Comparison of ENCODE assay signal across 1 cellular context in genomic region chr19:4803736-4804695, GRCh38.
TF ChIP-seq lines count a peak whose summit lies in the region.

No MANE protein-coding gene starts in this region.

TF ChIP-seq in K562, 482 proteins besides CTCF, POLR2A, EP300 and RAD21 (continues in another document):
- peak; percentile 80; the same call in 1 of the 2 replicates for TF ChIP-seq RB1 (IDR thresholded peaks at IDR 0.05; ENCODE audit: low read depth)
- TF ChIP-seq CBX5 (IDR thresholded peaks at IDR 0.05; ENCODE audit: borderline replicate concordance, low read depth) = no peak
- TF ChIP-seq ARID1B (IDR thresholded peaks at IDR 0.05) = no peak
- no peak for TF ChIP-seq ZNF586 (CRISPR knock-in tag; conservative IDR thresholded peaks at IDR 0.05)
- no peak for TF ChIP-seq GATAD2B (IDR thresholded peaks at IDR 0.05; ENCODE audit: borderline replicate concordance)
- TF ChIP-seq, protein P1, sequence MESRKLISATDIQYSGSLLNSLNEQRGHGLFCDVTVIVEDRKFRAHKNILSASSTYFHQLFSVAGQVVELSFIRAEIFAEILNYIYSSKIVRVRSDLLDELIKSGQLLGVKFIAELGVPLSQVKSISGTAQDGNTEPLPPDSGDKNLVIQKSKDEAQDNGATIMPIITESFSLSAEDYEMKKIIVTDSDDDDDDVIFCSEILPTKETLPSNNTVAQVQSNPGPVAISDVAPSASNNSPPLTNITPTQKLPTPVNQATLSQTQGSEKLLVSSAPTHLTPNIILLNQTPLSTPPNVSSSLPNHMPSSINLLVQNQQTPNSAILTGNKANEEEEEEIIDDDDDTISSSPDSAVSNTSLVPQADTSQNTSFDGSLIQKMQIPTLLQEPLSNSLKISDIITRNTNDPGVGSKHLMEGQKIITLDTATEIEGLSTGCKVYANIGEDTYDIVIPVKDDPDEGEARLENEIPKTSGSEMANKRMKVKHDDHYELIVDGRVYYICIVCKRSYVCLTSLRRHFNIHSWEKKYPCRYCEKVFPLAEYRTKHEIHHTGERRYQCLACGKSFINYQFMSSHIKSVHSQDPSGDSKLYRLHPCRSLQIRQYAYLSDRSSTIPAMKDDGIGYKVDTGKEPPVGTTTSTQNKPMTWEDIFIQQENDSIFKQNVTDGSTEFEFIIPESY (CRISPR knock-in tag; IDR thresholded peaks at IDR 0.05) = 0 out of 2 replicates have a peak, but pooled peaks have one; percentile 29
- no peak for TF ChIP-seq KLF13 (tag; IDR thresholded peaks at IDR 0.05; ENCODE audit: borderline replicate concordance, low read depth)
- TF ChIP-seq, protein P2, sequence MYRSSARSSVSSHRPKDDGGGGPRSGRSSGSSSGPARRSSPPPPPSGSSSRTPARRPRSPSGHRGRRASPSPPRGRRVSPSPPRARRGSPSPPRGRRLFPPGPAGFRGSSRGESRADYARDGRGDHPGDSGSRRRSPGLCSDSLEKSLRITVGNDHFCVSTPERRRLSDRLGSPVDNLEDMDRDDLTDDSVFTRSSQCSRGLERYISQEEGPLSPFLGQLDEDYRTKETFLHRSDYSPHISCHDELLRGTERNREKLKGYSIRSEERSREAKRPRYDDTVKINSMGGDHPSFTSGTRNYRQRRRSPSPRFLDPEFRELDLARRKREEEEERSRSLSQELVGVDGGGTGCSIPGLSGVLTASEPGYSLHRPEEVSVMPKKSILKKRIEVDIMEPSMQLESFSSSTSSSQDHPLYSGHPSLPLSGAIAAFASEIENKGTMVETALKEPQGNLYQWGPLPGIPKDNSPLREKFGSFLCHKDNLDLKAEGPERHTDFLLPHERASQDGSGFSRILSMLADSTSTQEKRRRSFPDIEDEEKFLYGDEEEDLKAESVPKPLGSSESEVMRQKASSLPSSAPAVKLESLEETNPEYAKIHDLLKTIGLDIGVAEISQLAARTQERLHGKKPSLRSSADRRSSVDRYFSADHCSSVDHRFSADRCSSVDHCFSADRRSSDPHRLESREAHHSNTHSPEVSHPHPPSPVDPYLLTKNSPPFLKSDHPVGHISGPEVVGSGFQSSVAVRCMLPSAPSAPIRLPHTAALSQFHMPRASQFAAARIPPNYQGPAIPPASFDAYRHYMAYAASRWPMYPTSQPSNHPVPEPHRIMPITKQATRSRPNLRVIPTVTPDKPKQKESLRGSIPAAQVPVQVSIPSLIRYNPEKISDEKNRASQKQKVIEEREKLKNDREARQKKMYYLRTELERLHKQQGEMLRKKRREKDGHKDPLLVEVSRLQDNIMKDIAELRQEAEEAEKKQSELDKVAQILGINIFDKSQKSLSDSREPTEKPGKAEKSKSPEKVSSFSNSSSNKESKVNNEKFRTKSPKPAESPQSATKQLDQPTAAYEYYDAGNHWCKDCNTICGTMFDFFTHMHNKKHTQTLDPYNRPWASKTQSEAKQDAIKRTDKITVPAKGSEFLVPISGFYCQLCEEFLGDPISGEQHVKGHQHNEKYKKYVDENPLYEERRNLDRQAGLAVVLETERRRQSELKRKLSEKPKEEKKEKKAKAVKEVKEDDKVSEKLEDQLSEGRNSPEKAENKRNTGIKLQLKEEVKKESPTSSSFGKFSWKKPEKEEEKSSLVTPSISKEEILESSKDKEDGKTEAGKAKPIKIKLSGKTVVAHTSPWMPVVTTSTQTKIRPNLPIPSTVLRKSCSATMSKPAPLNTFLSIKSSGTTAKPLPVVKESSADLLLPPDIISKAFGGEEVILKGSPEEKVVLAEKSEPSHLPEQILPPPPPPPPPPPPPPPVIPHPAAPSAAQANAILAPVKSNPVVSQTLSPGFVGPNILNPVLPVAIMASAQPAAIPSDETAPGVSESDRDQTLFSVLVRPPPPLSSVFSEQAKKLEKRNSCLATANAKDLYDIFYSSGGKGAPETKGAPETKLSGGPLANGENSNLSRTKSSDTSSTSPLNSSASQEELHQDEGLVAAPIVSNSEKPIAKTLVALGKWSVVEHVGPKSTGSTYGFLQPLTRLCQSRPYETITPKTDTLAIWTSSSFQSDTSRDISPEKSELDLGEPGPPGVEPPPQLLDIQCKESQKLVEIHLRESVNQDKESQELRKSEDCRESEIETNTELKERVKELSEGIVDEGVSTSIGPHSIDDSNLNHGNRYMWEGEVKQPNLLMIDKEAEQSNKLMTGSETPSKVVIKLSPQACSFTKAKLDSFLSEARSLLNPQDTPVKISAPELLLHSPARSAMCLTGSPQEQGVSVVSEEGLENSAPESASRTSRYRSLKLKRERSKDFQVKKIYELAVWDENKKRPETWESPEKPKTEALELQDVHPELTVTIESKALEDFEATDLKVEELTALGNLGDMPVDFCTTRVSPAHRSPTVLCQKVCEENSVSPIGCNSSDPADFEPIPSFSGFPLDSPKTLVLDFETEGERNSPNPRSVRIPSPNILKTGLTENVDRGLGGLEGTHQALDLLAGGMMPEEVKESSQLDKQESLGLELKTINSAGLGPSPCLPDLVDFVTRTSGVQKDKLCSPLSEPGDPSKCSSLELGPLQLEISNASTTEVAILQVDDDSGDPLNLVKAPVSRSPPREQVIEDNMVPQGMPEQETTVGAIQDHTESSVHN (IDR thresholded peaks at IDR 0.05; ENCODE audit: borderline replicate concordance in 1 of 2, low read depth in 1 of 2) = no peak
- no peak for TF ChIP-seq ZNF239 (CRISPR knock-in tag; IDR thresholded peaks at IDR 0.05)
- TF ChIP-seq CCAR2 (IDR thresholded peaks at IDR 0.05; ENCODE audit: low read depth, low read length) = no peak
- TF ChIP-seq ZNF324 (CRISPR knock-in tag; IDR thresholded peaks at IDR 0.05) = no peak
- TF ChIP-seq RBBP5 (IDR thresholded peaks at IDR 0.05; ENCODE audit: borderline replicate concordance, insufficient read depth, low read length, poor library complexity, severe bottlenecking) = no peak
- TF ChIP-seq ETS1 (conservative IDR thresholded peaks at IDR 0.05; ENCODE audit: control insufficient read depth, low read depth, low read length) = 0 out of 2 replicates have a peak, but pooled peaks have one; percentile 33
- TF ChIP-seq, protein P3, sequence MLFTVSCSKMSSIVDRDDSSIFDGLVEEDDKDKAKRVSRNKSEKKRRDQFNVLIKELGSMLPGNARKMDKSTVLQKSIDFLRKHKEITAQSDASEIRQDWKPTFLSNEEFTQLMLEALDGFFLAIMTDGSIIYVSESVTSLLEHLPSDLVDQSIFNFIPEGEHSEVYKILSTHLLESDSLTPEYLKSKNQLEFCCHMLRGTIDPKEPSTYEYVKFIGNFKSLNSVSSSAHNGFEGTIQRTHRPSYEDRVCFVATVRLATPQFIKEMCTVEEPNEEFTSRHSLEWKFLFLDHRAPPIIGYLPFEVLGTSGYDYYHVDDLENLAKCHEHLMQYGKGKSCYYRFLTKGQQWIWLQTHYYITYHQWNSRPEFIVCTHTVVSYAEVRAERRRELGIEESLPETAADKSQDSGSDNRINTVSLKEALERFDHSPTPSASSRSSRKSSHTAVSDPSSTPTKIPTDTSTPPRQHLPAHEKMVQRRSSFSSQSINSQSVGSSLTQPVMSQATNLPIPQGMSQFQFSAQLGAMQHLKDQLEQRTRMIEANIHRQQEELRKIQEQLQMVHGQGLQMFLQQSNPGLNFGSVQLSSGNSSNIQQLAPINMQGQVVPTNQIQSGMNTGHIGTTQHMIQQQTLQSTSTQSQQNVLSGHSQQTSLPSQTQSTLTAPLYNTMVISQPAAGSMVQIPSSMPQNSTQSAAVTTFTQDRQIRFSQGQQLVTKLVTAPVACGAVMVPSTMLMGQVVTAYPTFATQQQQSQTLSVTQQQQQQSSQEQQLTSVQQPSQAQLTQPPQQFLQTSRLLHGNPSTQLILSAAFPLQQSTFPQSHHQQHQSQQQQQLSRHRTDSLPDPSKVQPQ (CRISPR knock-in tag; IDR thresholded peaks at IDR 0.05; ENCODE audit: borderline replicate concordance) = no peak
- TF ChIP-seq DMBX1 (CRISPR knock-in tag; IDR thresholded peaks at IDR 0.05; ENCODE audit: borderline replicate concordance) = no peak
- no peak for TF ChIP-seq ZNF695 (CRISPR knock-in tag; IDR thresholded peaks at IDR 0.05)
- TF ChIP-seq DEAF1 (CRISPR knock-in tag; IDR thresholded peaks at IDR 0.05) = peak; percentile 45; the same call in 1 of the 2 replicates
- TF ChIP-seq GABPA (tag; conservative IDR thresholded peaks at IDR 0.05; ENCODE audit: low read depth) = no peak
- no peak for TF ChIP-seq CHD1 (IDR thresholded peaks at IDR 0.05; ENCODE audit: low read length)
- TF ChIP-seq, protein P4, sequence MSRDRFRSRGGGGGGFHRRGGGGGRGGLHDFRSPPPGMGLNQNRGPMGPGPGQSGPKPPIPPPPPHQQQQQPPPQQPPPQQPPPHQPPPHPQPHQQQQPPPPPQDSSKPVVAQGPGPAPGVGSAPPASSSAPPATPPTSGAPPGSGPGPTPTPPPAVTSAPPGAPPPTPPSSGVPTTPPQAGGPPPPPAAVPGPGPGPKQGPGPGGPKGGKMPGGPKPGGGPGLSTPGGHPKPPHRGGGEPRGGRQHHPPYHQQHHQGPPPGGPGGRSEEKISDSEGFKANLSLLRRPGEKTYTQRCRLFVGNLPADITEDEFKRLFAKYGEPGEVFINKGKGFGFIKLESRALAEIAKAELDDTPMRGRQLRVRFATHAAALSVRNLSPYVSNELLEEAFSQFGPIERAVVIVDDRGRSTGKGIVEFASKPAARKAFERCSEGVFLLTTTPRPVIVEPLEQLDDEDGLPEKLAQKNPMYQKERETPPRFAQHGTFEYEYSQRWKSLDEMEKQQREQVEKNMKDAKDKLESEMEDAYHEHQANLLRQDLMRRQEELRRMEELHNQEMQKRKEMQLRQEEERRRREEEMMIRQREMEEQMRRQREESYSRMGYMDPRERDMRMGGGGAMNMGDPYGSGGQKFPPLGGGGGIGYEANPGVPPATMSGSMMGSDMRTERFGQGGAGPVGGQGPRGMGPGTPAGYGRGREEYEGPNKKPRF (IDR thresholded peaks at IDR 0.05; ENCODE audit: low read depth, low read length) = no peak
- TF ChIP-seq, protein P5, sequence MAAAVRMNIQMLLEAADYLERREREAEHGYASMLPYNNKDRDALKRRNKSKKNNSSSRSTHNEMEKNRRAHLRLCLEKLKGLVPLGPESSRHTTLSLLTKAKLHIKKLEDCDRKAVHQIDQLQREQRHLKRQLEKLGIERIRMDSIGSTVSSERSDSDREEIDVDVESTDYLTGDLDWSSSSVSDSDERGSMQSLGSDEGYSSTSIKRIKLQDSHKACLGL (CRISPR knock-in tag; IDR thresholded peaks at IDR 0.05; ENCODE audit: borderline replicate concordance, poor library complexity, severe bottlenecking) = no peak
- no peak for TF ChIP-seq ZKSCAN8 (CRISPR knock-in tag; IDR thresholded peaks at IDR 0.05)
- no peak for TF ChIP-seq ZNF217 (CRISPR knock-in tag; IDR thresholded peaks at IDR 0.05)
- no peak for TF ChIP-seq PHB (CRISPR knock-in tag; IDR thresholded peaks at IDR 0.05)
- TF ChIP-seq ZNF431 (CRISPR knock-in tag; IDR thresholded peaks at IDR 0.05) = no peak
- TF ChIP-seq CTBP1 (IDR thresholded peaks at IDR 0.05; ENCODE audit: borderline replicate concordance) = peak; percentile 26; the same call in 1 of the 2 replicates
- peak; percentile 45; the same call in 1 of the 2 replicates for TF ChIP-seq GABPB1 (CRISPR knock-in tag; IDR thresholded peaks at IDR 0.05)
- TF ChIP-seq SRSF7 (optimal IDR thresholded peaks at IDR 0.05; ENCODE audit: low read depth, low read length) = no peak
- TF ChIP-seq SNRNP70 (optimal IDR thresholded peaks at IDR 0.05; ENCODE audit: low read depth, low read length) = no peak
- 0 out of 2 replicates have a peak, but pooled peaks have one; percentile 42 for TF ChIP-seq NR2C2 (CRISPR knock-in tag; IDR thresholded peaks at IDR 0.05)
- no peak for TF ChIP-seq NR2C2 (tag; IDR thresholded peaks at IDR 0.05)
- peak; percentile 97 for TF ChIP-seq SMC3 (conservative IDR thresholded peaks at IDR 0.05; ENCODE audit: insufficient read depth, low read depth, low read length)
- TF ChIP-seq CHCHD3 (CRISPR knock-in tag; IDR thresholded peaks at IDR 0.05) = no peak
- TF ChIP-seq KLF16 (IDR thresholded peaks at IDR 0.05) = peak; percentile 41; the same call in 1 of the 2 replicates
- no peak for TF ChIP-seq ARHGAP35 (IDR thresholded peaks at IDR 0.05; ENCODE audit: partially characterized antibody)
- TF ChIP-seq, protein P6, sequence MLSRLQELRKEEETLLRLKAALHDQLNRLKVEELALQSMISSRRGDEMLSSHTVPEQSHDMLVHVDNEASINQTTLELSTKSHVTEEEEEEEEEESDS (CRISPR knock-in tag; IDR thresholded peaks at IDR 0.05) = no peak
- TF ChIP-seq SP1 (CRISPR knock-in tag; IDR thresholded peaks at IDR 0.05) = peak; percentile 53
- TF ChIP-seq POLR3A (IDR thresholded peaks at IDR 0.05; ENCODE audit: borderline replicate concordance, extremely low read depth, insufficient read depth, insufficient read length) = no peak
- no peak for TF ChIP-seq RNF219 (CRISPR knock-in tag; IDR thresholded peaks at IDR 0.05)
- no peak for TF ChIP-seq HMG20B (CRISPR knock-in tag; IDR thresholded peaks at IDR 0.05)
- TF ChIP-seq BRD9 (IDR thresholded peaks at IDR 0.05; ENCODE audit: low read depth, partially characterized antibody) = no peak
- TF ChIP-seq HDAC3 (IDR thresholded peaks at IDR 0.05; ENCODE audit: borderline replicate concordance, partially characterized antibody) = no peak
- no peak for TF ChIP-seq ZNF165 (CRISPR knock-in tag; IDR thresholded peaks at IDR 0.05; ENCODE audit: borderline replicate concordance)
